Comparison of ENCODE assay signal across 8 cellular contexts in the genomic region with DNA sequence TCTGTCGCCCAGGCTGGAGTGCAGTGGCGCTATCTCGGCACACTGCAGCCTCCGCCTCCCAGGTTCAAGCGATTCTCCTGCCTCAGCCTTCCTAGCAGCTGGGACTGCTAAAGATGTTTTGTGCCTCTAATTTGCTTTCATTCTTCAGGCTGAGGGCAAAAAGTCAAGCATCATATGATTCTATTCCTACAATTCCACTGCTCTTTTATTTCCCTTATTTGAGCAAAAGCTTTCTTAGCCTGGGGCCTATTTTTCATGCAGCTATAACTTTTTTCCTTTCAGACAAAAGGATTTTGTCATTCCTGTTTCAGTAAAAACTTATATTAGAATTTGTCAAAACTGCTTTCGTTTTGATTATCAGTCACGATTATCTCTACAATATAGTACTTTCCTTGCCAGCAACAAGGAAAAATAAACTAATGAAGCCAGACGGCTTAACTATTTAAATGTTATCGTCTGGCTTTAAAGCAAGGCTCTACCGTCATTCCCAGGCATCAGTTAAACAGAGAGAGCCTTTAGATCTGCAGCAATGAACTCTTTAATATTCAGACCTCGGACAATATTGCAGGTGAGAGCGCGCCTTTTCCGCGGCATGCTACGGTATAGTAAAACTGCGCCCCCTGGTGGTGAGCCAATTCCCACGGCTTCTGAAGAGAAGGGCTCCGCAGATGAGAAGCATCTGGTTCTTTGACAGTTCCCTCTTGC. TPM values are rescaled to one million over a fixed set of nuclear protein-coding genes. Genes with fewer than 3 reads are reported as not detected.
A peak's percentile ranks its signal among the peaks of the same experiment; 100 is the strongest.
DNase-seq lines count a peak whose midpoint lies in the region; ATAC-seq and TF ChIP-seq lines count a peak whose summit lies in the region.

No MANE protein-coding gene starts in this region.

- H3K4me1 Mint-ChIP-seq in Caco-2 (ENCODE audit: low read depth, unreplicated experiment) (peaks cover 7% of the 10 kb centered on the region), natural killer cell (peaks cover 34 to 36% of the 10 kb centered on the region in 2 donors)
- peaks cover 36% of the 10 kb centered on the region for H3K4me1 Mint-ChIP-seq in stimulated activated effector memory CD8-positive, alpha-beta T cell treated with anti-CD3 and anti-CD28 coated beads, Interleukin-12 subunit alpha, Interleukin-12 subunit beta, amount 100 ng/mL, for 72 hours

- BruUV-seq in Caco-2 (replicated peaks; lab: Mats Ljungman, UMichigan), result no TSS peak

- TF ChIP-seq CTCF in Caco-2 (IDR thresholded peaks at IDR 0.05; ENCODE audit: insufficient read depth in 1 of 2, low read depth in 1 of 2, low read length in 1 of 2, severe bottlenecking in 1 of 2, unreplicated experiment in 1 of 2) (peak; percentile 94 to 96), KMS-11 (conservative IDR thresholded peaks at IDR 0.05; ENCODE audit: low read depth, low read length) (peak; percentile 96), esophagus squamous epithelium (IDR thresholded peaks at IDR 0.05) (peak; percentile 88 to 97 (median 94)), natural killer cell (IDR thresholded peaks at IDR 0.05) (peak; percentile 96)

- H3K27me3 ChIP-seq in Caco-2 (replicated peaks; ENCODE audit: control insufficient read depth, insufficient read depth, low read length), result no peaks in the 10 kb centered on the region; the same call in 1 of the 2 replicates
- no peaks in the 10 kb centered on the region for H3K27me3 ChIP-seq in KMS-11 (ENCODE audit: insufficient read depth, low read depth)
- no peaks in the 10 kb centered on the region for H3K27me3 ChIP-seq in esophagus squamous epithelium

- H3K9me3 ChIP-seq in Caco-2 (no peaks in the 10 kb centered on the region), esophagus squamous epithelium (no peaks in the 10 kb centered on the region)

- H3K9me3 Mint-ChIP-seq in Caco-2 (ENCODE audit: unreplicated experiment), result no peaks in the 10 kb centered on the region
- H3K9me3 Mint-ChIP-seq in natural killer cell, result no peaks in the 10 kb centered on the region
- no peaks in the 10 kb centered on the region for H3K9me3 Mint-ChIP-seq in stimulated activated effector memory CD8-positive, alpha-beta T cell treated with anti-CD3 and anti-CD28 coated beads, Interleukin-12 subunit alpha, Interleukin-12 subunit beta, amount 100 ng/mL, for 72 hours

- 17% methylated on average over 16 to 19 of the region's 19 CpGs for WGBS in esophagus squamous epithelium, 2 donors

- intact Hi-C loops in Caco-2 (cut with micrococcal nuclease; ENCODE audit: unreplicated experiment), result loop anchor here (1.0 to 5.0 kb wide), 6 partner anchors 55 to 520 kb away; no protein-coding TSS in a partner anchor
- intact Hi-C loops in esophagus squamous epithelium (cut with DNase I), result loop anchor here (5.0 to 10.0 kb wide), 2 partner anchors 95 to 342 kb away; no protein-coding TSS in a partner anchor
- intact Hi-C loops in natural killer cell (cut with micrococcal nuclease), result loop anchor here (1.0 to 5.0 kb wide), 5 partner anchors 96 to 1790 kb away; partner anchors contain the start of gene ALG10B

- TF ChIP-seq POLR2A in esophagus squamous epithelium (IDR thresholded peaks at IDR 0.05), result no peak

- peaks cover 5% of the 10 kb centered on the region; the same call in 1 of the 2 replicates for H3K4me1 ChIP-seq in Caco-2
- peaks cover 9% of the 10 kb centered on the region for H3K4me1 ChIP-seq in KMS-11 (ENCODE audit: low read depth, poor library complexity, severe bottlenecking)
- H3K4me1 ChIP-seq in esophagus squamous epithelium, result peaks cover 14 to 38% (median 19%) of the 10 kb centered on the region in 3 donors

- H3K36me3 ChIP-seq in Caco-2 (ENCODE audit: control insufficient read depth, insufficient read depth, low read length) (no peaks in the 10 kb centered on the region), KMS-11 (ENCODE audit: insufficient read depth) (no peaks in the 10 kb centered on the region), esophagus squamous epithelium (no peaks in the 10 kb centered on the region)

- peak; percentile 79 to 88 for DNase-seq in Caco-2
- DNase-seq in OCI-M1 (lab: John Stamatoyannopoulos, UW), result peak; percentile 73
- peak; percentile 78 for DNase-seq in activated T-cell treated with anti-CD3 and anti-CD28 coated beads for 48 hours (ENCODE audit: low read depth)
- DNase-seq in esophagus squamous epithelium (lab: John Stamatoyannopoulos, UW), result peak; percentile 49
- peak; percentile 83 for DNase-seq in natural killer cell
- DNase-seq in stimulated activated effector memory CD8-positive, alpha-beta T cell treated with anti-CD3 and anti-CD28 coated beads, Interleukin-12 subunit alpha, Interleukin-12 subunit beta, amount 100 ng/mL, for 72 hours (ENCODE audit: low spot score in 2 of 2), result peak; percentile 87 to 93

- H3K4me3 ChIP-seq in Caco-2 (ENCODE audit: low read depth, low read length), result no peak overlapping the region
- H3K4me3 ChIP-seq in KMS-11 (IDR thresholded peaks at IDR 0.05; ENCODE audit: insufficient read depth, low read depth, low read length), result no peak overlapping the region
- peak overlapping the region; percentile 68 to 96 (median 92) for H3K4me3 ChIP-seq in esophagus squamous epithelium

- H3K36me3 Mint-ChIP-seq in Caco-2 (ENCODE audit: insufficient read depth, unreplicated experiment), result peaks cover 8% of the 10 kb centered on the region
- H3K36me3 Mint-ChIP-seq in natural killer cell, result no peaks in the 10 kb centered on the region
- H3K36me3 Mint-ChIP-seq in stimulated activated effector memory CD8-positive, alpha-beta T cell treated with anti-CD3 and anti-CD28 coated beads, Interleukin-12 subunit alpha, Interleukin-12 subunit beta, amount 100 ng/mL, for 72 hours, result no peaks in the 10 kb centered on the region

- H2AFZ ChIP-seq in KMS-11 (ENCODE audit: low read depth), result peak overlapping the region; percentile 72

- peak overlapping the region; percentile 98 for H3K4me2 ChIP-seq in KMS-11

- no peak overlapping the region for H3K27ac Mint-ChIP-seq in Caco-2 (ENCODE audit: unreplicated experiment)
- H3K27ac Mint-ChIP-seq in natural killer cell, result peak overlapping the region; percentile 79 to 83
- no peak overlapping the region for H3K27ac Mint-ChIP-seq in stimulated activated effector memory CD8-positive, alpha-beta T cell treated with anti-CD3 and anti-CD28 coated beads, Interleukin-12 subunit alpha, Interleukin-12 subunit beta, amount 100 ng/mL, for 72 hours

- ATAC-seq in GM21526 (IDR thresholded peaks at IDR 0.05; ENCODE audit: low FRiP score, unreplicated experiment) (peak; percentile 43), natural killer cell (peak; percentile 38 to 72 (median 41))
- peak; percentile 47 for ATAC-seq in stimulated activated effector memory CD8-positive, alpha-beta T cell treated with anti-CD3 and anti-CD28 coated beads, Interleukin-12 subunit alpha, Interleukin-12 subunit beta, amount 100 ng/mL, for 72 hours

- H3K4me3 Mint-ChIP-seq in Caco-2 (ENCODE audit: unreplicated experiment) (peak overlapping the region; percentile 41), natural killer cell (peak overlapping the region; percentile 97)
- H3K4me3 Mint-ChIP-seq in stimulated activated effector memory CD8-positive, alpha-beta T cell treated with anti-CD3 and anti-CD28 coated beads, Interleukin-12 subunit alpha, Interleukin-12 subunit beta, amount 100 ng/mL, for 72 hours, result peak overlapping the region; percentile 77

- H3K79me2 ChIP-seq in KMS-11 (ENCODE audit: insufficient read depth, low read depth), result no peaks in the 10 kb centered on the region

- CTCF ChIA-PET in Caco-2 (lab: Charles Lee), result interaction anchor here (2.8 kb wide), 1 partner anchor 96 kb away, joined by 14 read pairs; no protein-coding TSS in a partner anchor

- peak overlapping the region; percentile 5; the same call in 1 of the 2 replicates for H3K9ac ChIP-seq in KMS-11

- peaks cover 3% of the 10 kb centered on the region for H3K27me3 Mint-ChIP-seq in Caco-2 (ENCODE audit: insufficient read depth, unreplicated experiment)
- H3K27me3 Mint-ChIP-seq in natural killer cell (ENCODE audit: low read depth in 2 of 2), result peaks cover 7 to 17% of the 10 kb centered on the region in 2 donors

- POLR2A ChIA-PET in Caco-2 (lab: Charles Lee), result no interaction called here

- H3K27ac ChIP-seq in KMS-11, result no peak overlapping the region
- peak overlapping the region in 3 of 4 donors; percentile 70 to 92 (median 85) for H3K27ac ChIP-seq in esophagus squamous epithelium

- H4K20me1 ChIP-seq in KMS-11 (ENCODE audit: insufficient read depth), result no peaks in the 10 kb centered on the region

RNA-seq across cellular contexts. Expression of gene SLC2A13, which starts 1.4 kb away (rescaled TPM):
- total RNA-seq in Caco-2 (2022) (2.5 and 3.0 TPM in 2 replicates), esophagus squamous epithelium (10 to 100 TPM in 1 of 4 donors, 1 to 10 TPM in 3; 2.6 to 10.5 (median 4.0) TPM), natural killer cell (10 to 100 TPM in 1 of 3 donors, 1 to 10 TPM in 2; 6.0 to 10.9 (median 8.7) TPM)

Comparison
In these comparisons a context has a peak if more than half of its experiments do, and no peak if none do; other contexts are left out.
1. H3K4me3 ChIP-seq: peak in esophagus squamous epithelium (4 of 4); none in Caco-2 (single experiment) and KMS-11 (single experiment).
2. H3K27ac Mint-ChIP-seq: peak in natural killer cell (2 of 2); none in Caco-2 (single experiment) and stimulated activated effector memory CD8-positive, alpha-beta T cell treated with anti-CD3 and anti-CD28 coated beads, Interleukin-12 subunit alpha, Interleukin-12 subunit beta, amount 100 ng/mL, for 72 hours (single experiment).
3. H3K4me3 Mint-ChIP-seq: peak in every context shown above with its lines; median percentile 97 in natural killer cell; 77 in stimulated activated effector memory CD8-positive, alpha-beta T cell treated with anti-CD3 and anti-CD28 coated beads, Interleukin-12 subunit alpha, Interleukin-12 subunit beta, amount 100 ng/mL, for 72 hours; 41 in Caco-2.
4. Peak in every context shown above with its lines, with median percentiles within 50 percentile points of each other: DNase-seq, CTCF ChIP-seq and ATAC-seq.